Comparison of ENCODE assay signal across 8 cellular contexts in genomic region chr20:58237318-58238182, GRCh38. TPM values are rescaled to one million over a fixed set of nuclear protein-coding genes. Genes with fewer than 3 reads are reported as not detected.
DNase-seq lines count a peak whose midpoint lies in the region; ATAC-seq and TF ChIP-seq lines count a peak whose summit lies in the region.
"Had no signal": no experiment of that assay in that cellular context is flagged by ENCODE, and none has a peak within 500 bp of the region (broad histone marks: within the 10 kb centered on the region; RNA-seq: fewer than 3 reads in every experiment).

No MANE protein-coding gene starts in this region.

- DNase-seq in GM04504 (ENCODE audit: low read depth): peak; percentile 55
- DNase-seq in SK-N-SH: no peak
- no peak for DNase-seq in epithelial cell of proximal tubule (ENCODE audit: low read depth)
- DNase-seq in spleen: no peak
- DNase-seq in occipital lobe (lab: John Stamatoyannopoulos, UW): no peak
- no peak for DNase-seq in NCI-H774 (lab: John Stamatoyannopoulos, UW)

- peak overlapping the region; percentile 64 for H3K9ac ChIP-seq in SK-N-SH

- H3K4me2 ChIP-seq in SK-N-SH: peak overlapping the region; percentile 79

- TF ChIP-seq POLR2A in spleen (IDR thresholded peaks at IDR 0.05): no peak

- no peaks in the 10 kb centered on the region for H3K79me2 ChIP-seq in SK-N-SH (ENCODE audit: insufficient read depth)

- peak overlapping the region; percentile 16; the same call in 1 of the 2 replicates for H2AFZ ChIP-seq in SK-N-SH (ENCODE audit: low read depth)

- peaks cover 18% of the 10 kb centered on the region for H3F3A ChIP-seq in SK-N-SH (replicated peaks; ENCODE audit: insufficient read depth)

- no peak for ATAC-seq in HG02970 (IDR thresholded peaks at IDR 0.05; ENCODE audit: low FRiP score, unreplicated experiment)

- peaks cover 9 to 18% of the 10 kb centered on the region in 2 experiments for H3K36me3 ChIP-seq in SK-N-SH (replicated peaks in 1 of 2; ENCODE audit: control insufficient read depth in 1 of 2, insufficient read depth in 2 of 2, low read length in 1 of 2)
- H3K36me3 ChIP-seq in spleen: peaks cover 0 to 61% (median 16%) of the 10 kb centered on the region in 6 donors

- H3K9me3 ChIP-seq in SK-N-SH (no peaks in the 10 kb centered on the region), spleen (no peaks in the 10 kb centered on the region)

- H3K27me3 ChIP-seq in SK-N-SH (ENCODE audit: insufficient read depth) (no peaks in the 10 kb centered on the region), spleen (replicated peaks in 1 of 7) (no peaks in the 10 kb centered on the region)

- 0 out of 4 replicates have a peak, but pooled peaks of 1 of the 2 experiments have one; percentile 29 for TF ChIP-seq EP300 in SK-N-SH (IDR thresholded peaks at IDR 0.05; ENCODE audit: borderline replicate concordance in 1 of 2, low read depth in 1 of 2, low read length in 1 of 2)

- intact Hi-C loops in spleen (cut with DNase I; ENCODE audit: low total_unique reads): loop anchor here (5.0 kb wide), 2 partner anchors 210 to 415 kb away; partner anchors contain the start of gene STX16

- H3K27ac ChIP-seq in SK-N-SH (ENCODE audit: low read depth in 2 of 2, low read length in 1 of 2): peak overlapping the region; percentile 62 to 92
- peak overlapping the region in 4 of 8 donors; percentile 41 to 75 (median 62) for H3K27ac ChIP-seq in spleen

- no peaks in the 10 kb centered on the region for H3K9me2 ChIP-seq in SK-N-SH

- no peaks in the 10 kb centered on the region for H4K20me1 ChIP-seq in SK-N-SH (ENCODE audit: insufficient read depth)

- CTCF ChIA-PET in SK-N-SH (lab: Yijun Ruan, JAX): interaction anchor here (0.6 to 6.9 kb wide), 36 partner anchors 9 to 1280 kb away, joined by 3 to 87 read pairs (median 4); partner anchors contain the start of genes GNAS, STX16 and VAPB

- TF ChIP-seq RAD21 in SK-N-SH (IDR thresholded peaks at IDR 0.05; ENCODE audit: low read length): no peak

- POLR2A ChIA-PET in SK-N-SH (lab: Yijun Ruan, JAX): no interaction called here

- TF ChIP-seq CTCF in SK-N-SH (IDR thresholded peaks at IDR 0.05) (no peak), epithelial cell of proximal tubule (conservative IDR thresholded peaks at IDR 0.05; ENCODE audit: low read depth, low read length) (no peak), spleen (IDR thresholded peaks at IDR 0.05 in 8 of 11, conservative IDR thresholded peaks at IDR 0.05 in 3 of 11) (peak in 3 of 11 experiments; percentile 15 to 30 (median 23))

- 21% methylated on average over 7 of the region's 7 CpGs for WGBS in SK-N-SH (ENCODE audit: low lambda C conversion rate)
- 61 to 66% (median 63%) methylated on average over 7 of the region's 7 CpGs for WGBS in spleen, 5 donors

- H3K4me3 ChIP-seq in SK-N-SH (ENCODE audit: low read depth in 2 of 2, low read length in 1 of 2): peak overlapping the region; percentile 40 to 67
- peak overlapping the region; percentile 62 for H3K4me3 ChIP-seq in epithelial cell of proximal tubule (ENCODE audit: low read depth, low read length)
- peak overlapping the region in 6 of 8 donors; percentile 37 to 75 (median 56) for H3K4me3 ChIP-seq in spleen

- H3K4me1 ChIP-seq in SK-N-SH (ENCODE audit: control insufficient read depth in 1 of 2, insufficient read depth in 2 of 2, low read depth in 1 of 2, low read length in 1 of 2): peaks cover 12 to 15% of the 10 kb centered on the region in 2 experiments; a peak in 3 of 4 replicates
- peaks cover 0 to 17% (median 7%) of the 10 kb centered on the region in 6 donors for H3K4me1 ChIP-seq in spleen

TF ChIP-seq in SK-N-SH, 30 proteins besides CTCF, POLR2A, EP300 and RAD21:
- TF ChIP-seq RCOR1 (IDR thresholded peaks at IDR 0.05; ENCODE audit: low read length) (no peak), FOXJ3 (CRISPR knock-in tag; IDR thresholded peaks at IDR 0.05) (0 out of 2 replicates have a peak, but pooled peaks have one; percentile 15), FOSL2 (IDR thresholded peaks at IDR 0.05; ENCODE audit: borderline replicate concordance, low read depth) (peak; percentile 68), PBX3 (IDR thresholded peaks at IDR 0.05) (peak; percentile 75), TCF12 (IDR thresholded peaks at IDR 0.05) (peak; percentile 61), NRF1 (IDR thresholded peaks at IDR 0.05; ENCODE audit: low read depth, low read length) (no peak), NFIC (IDR thresholded peaks at IDR 0.05; ENCODE audit: borderline replicate concordance) (no peak), GABPA (IDR thresholded peaks at IDR 0.05; ENCODE audit: low read depth) (no peak), POLR2AphosphoS5 (IDR thresholded peaks at IDR 0.05; ENCODE audit: low read depth, low read length) (no peak), TEAD4 (IDR thresholded peaks at IDR 0.05; ENCODE audit: borderline replicate concordance, insufficient read depth) (peak; percentile 46; the same call in 1 of the 2 replicates), MAX (IDR thresholded peaks at IDR 0.05; ENCODE audit: low read depth) (no peak), SIN3A (IDR thresholded peaks at IDR 0.05; ENCODE audit: borderline replicate concordance, low read depth, low read length) (no peak), JUND (IDR thresholded peaks at IDR 0.05) (peak; percentile 65), ZBTB33 (IDR thresholded peaks at IDR 0.05; ENCODE audit: borderline replicate concordance, low read depth) (no peak), TAF1 (IDR thresholded peaks at IDR 0.05; ENCODE audit: borderline replicate concordance, low read depth, low read length) (no peak)

RNA-seq across cellular contexts. Expression of gene ANKRD60, which starts 9.1 kb away (rescaled TPM):
- not detected in 2 replicates for polyA plus RNA-seq in SK-N-SH (2012; rRNA removed)
- not detected in 2 replicates for polyA plus RNA-seq in SK-N-SH (2012; cell fraction: cytosol; rRNA removed)
- 0.06 TPM in 1 of 2 replicates, not detected in the other for polyA plus RNA-seq in SK-N-SH (2012; cell fraction: nucleus; rRNA removed)
- total RNA-seq in epithelial cell of proximal tubule: not detected in 2 replicates
- total RNA-seq in spleen: not detected
- polyA plus RNA-seq in spleen: not detected
- not detected for total RNA-seq in occipital lobe
- total RNA-seq: left colon had no signal
